In genomic region chr14:42335918-42336317, GRCh38 we compare ENCODE assay signal across 1 cellular context.
TF ChIP-seq lines count a peak whose summit lies in the region.

No MANE protein-coding gene starts in this region.

TF ChIP-seq in WTC11, 78 proteins besides CTCF, POLR2A, EP300 and RAD21 (continued from another document):
- TF ChIP-seq ARID4B (CRISPR knock-in tag; IDR thresholded peaks at IDR 0.05; ENCODE audit: borderline replicate concordance) = no peak
- TF ChIP-seq TEAD1 (CRISPR knock-in tag; IDR thresholded peaks at IDR 0.05) = peak; percentile 42; the same call in 1 of the 2 replicates
- no peak for TF ChIP-seq AFF4 (CRISPR knock-in tag; IDR thresholded peaks at IDR 0.05; ENCODE audit: borderline replicate concordance)
- no peak for TF ChIP-seq GABPB1 (CRISPR knock-in tag; IDR thresholded peaks at IDR 0.05)
- TF ChIP-seq HMGXB4 (CRISPR knock-in tag; IDR thresholded peaks at IDR 0.05) = no peak
- TF ChIP-seq HMGA2 (CRISPR knock-in tag; IDR thresholded peaks at IDR 0.05) = no peak
- TF ChIP-seq AR (CRISPR knock-in tag; IDR thresholded peaks at IDR 0.05) = no peak
- TF ChIP-seq E2F4 (CRISPR knock-in tag; IDR thresholded peaks at IDR 0.05; ENCODE audit: borderline replicate concordance, low read depth) = no peak
- TF ChIP-seq ELF4 (CRISPR knock-in tag; IDR thresholded peaks at IDR 0.05; ENCODE audit: low read depth) = no peak
- no peak for TF ChIP-seq NR1H2 (CRISPR knock-in tag; IDR thresholded peaks at IDR 0.05)
- no peak for TF ChIP-seq ZNF416 (CRISPR knock-in tag; IDR thresholded peaks at IDR 0.05)
- peak; percentile 94 for TF ChIP-seq ZMAT4 (CRISPR knock-in tag; IDR thresholded peaks at IDR 0.05)
- no peak for TF ChIP-seq ETV6 (CRISPR knock-in tag; IDR thresholded peaks at IDR 0.05)
- TF ChIP-seq CBFB (CRISPR knock-in tag; IDR thresholded peaks at IDR 0.05; ENCODE audit: low read depth) = no peak
